Comparison of ENCODE assay signal across 20 cellular contexts in the genomic region with DNA sequence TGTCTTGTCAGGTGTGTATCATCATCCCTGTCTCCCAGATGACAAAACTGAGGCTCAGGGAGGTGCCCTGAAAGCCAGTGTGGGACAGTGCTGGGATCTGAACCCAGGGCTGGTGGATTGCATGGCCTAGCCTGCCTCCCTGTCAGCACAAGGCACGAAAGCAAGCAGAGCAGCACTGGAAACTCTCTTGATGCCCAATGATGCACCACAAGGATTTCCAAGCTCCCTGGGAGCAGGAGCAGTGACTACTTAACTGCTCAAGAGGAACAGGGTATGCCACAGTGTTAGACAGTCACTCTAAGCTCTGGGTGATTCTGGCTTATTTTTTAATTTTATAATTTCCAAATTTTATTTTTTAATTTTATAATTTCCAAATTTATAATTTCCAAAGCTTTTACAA. TPM values are rescaled to one million over a fixed set of nuclear protein-coding genes. Genes with fewer than 3 reads are reported as not detected.
A peak's percentile ranks its signal among the peaks of the same experiment; 100 is the strongest.
DNase-seq lines count a peak whose midpoint lies in the region; ATAC-seq, FAIRE-seq and TF ChIP-seq lines count a peak whose summit lies in the region.
"Had no signal": no experiment of that assay in that cellular context is flagged by ENCODE, and none has a peak within 500 bp of the region (broad histone marks: within the 10 kb centered on the region; RNA-seq: fewer than 3 reads in every experiment).

No MANE protein-coding gene starts in this region.

- H3K9ac ChIP-seq in IMR-90 (ENCODE audit: low read depth, low read length) (no peak overlapping the region), H1 (replicated peaks in 1 of 4; ENCODE audit: extremely low read depth in 1 of 4, low read depth in 3 of 4, low read length in 3 of 4) (no peak overlapping the region)

- no TSS peak for BruUV-seq in IMR-90 (replicated peaks; lab: Mats Ljungman, UMichigan)

- dilution Hi-C loops in IMR-90 (cut with HindIII; ENCODE audit: low sequenced_read_pairs, unreplicated experiment): no loop called here

- no peak overlapping the region for H4K5ac ChIP-seq in IMR-90 (ENCODE audit: low read depth, low read length)
- no peak overlapping the region for H4K5ac ChIP-seq in H1 (ENCODE audit: insufficient read length, low read depth, low read length)

- DNase-seq in AG04450 (ENCODE audit: low read depth, low spot score) (no peak), IMR-90 (no peak), H1 (ENCODE audit: low read depth in 1 of 2, low spot score in 2 of 2) (no peak), thyroid gland (peak; percentile 59 to 63), amygdala (lab: John Stamatoyannopoulos, UW) (no peak), NCI-H2029 (lab: John Stamatoyannopoulos, UW) (no peak)
- DNase-seq: BE2C; Caco-2; CD4-positive, alpha-beta T cell; DMS153; DMS79; GDM1; H7; HFFc6 had no signal

- no peak for TF ChIP-seq EP300 in H1 (IDR thresholded peaks at IDR 0.05; ENCODE audit: borderline replicate concordance in 1 of 2, low read depth in 2 of 2, low read length in 2 of 2)

- no peak overlapping the region for H2BK5ac ChIP-seq in IMR-90 (ENCODE audit: low read depth, low read length, poor library complexity, severe bottlenecking)
- no peak overlapping the region for H2BK5ac ChIP-seq in H1 (ENCODE audit: low read depth, low read length)

- H2AFZ ChIP-seq in IMR-90 (replicated peaks; ENCODE audit: low read length, poor library complexity): peak overlapping the region; percentile 13
- no peak overlapping the region for H2AFZ ChIP-seq in H1 (ENCODE audit: low read length)
- H2AFZ ChIP-seq: GM23338 had no signal

- peaks cover 32% of the 10 kb centered on the region for H3K9me1 ChIP-seq in IMR-90 (ENCODE audit: insufficient read depth, low read length)

- H3K4me1 ChIP-seq in IMR-90 (ENCODE audit: control insufficient read depth, insufficient read depth, low read length) (peaks cover 21% of the 10 kb centered on the region), H1 (replicated peaks in 1 of 4; ENCODE audit: control insufficient read depth in 3 of 4, insufficient read depth in 4 of 4, low read length in 3 of 4) (peaks cover 0 to 6% (median 2%) of the 10 kb centered on the region in 4 experiments; a peak in 4 of 7 replicates), thyroid gland (peaks cover 9 to 24% of the 10 kb centered on the region in 2 donors)

- TF ChIP-seq RAD21 in IMR-90 (IDR thresholded peaks at IDR 0.05; ENCODE audit: low read length) (no peak), H1 (IDR thresholded peaks at IDR 0.05 in 1 of 2, conservative IDR thresholded peaks at IDR 0.05 in 1 of 2; ENCODE audit: low read depth in 2 of 2, low read length in 2 of 2) (no peak)

- H4K20me1 ChIP-seq in IMR-90 (ENCODE audit: insufficient read depth, low read length) (peaks cover 88% of the 10 kb centered on the region), H1 (replicated peaks in 1 of 2; ENCODE audit: control insufficient read depth in 1 of 2, insufficient read depth in 2 of 2, low read length in 2 of 2) (peaks cover 2 to 14% of the 10 kb centered on the region in 2 experiments)

- H3K79me1 ChIP-seq in IMR-90 (ENCODE audit: low read depth in 1 of 2, low read length in 2 of 2) (peaks cover 22 to 77% of the 10 kb centered on the region in 2 experiments), H1 (ENCODE audit: low read depth, low read length) (peaks cover 13% of the 10 kb centered on the region)

- H3K18ac ChIP-seq in IMR-90 (ENCODE audit: low read depth, low read length): no peak overlapping the region
- H3K18ac ChIP-seq in H1 (ENCODE audit: extremely low read depth, low read length): peak overlapping the region; percentile 3; the same call in 1 of the 2 replicates

- peak overlapping the region; percentile 34 for H3K27ac ChIP-seq in AG04450 (ENCODE audit: low read depth, low read length)
- H3K27ac ChIP-seq in IMR-90 (ENCODE audit: insufficient read depth, low read length): no peak overlapping the region
- no peak overlapping the region for H3K27ac ChIP-seq in H1 (ENCODE audit: low read depth, low read length)
- peak overlapping the region in 1 of 3 donors; percentile 36 for H3K27ac ChIP-seq in thyroid gland
- H3K27ac ChIP-seq: C4-2B had no signal

- H3K23ac ChIP-seq in IMR-90 (ENCODE audit: low read depth, low read length) (peak overlapping the region; percentile 89), H1 (ENCODE audit: insufficient read length) (no peak overlapping the region)

- H3K4me2 ChIP-seq in IMR-90 (ENCODE audit: low read depth, low read length) (no peak overlapping the region), H1 (ENCODE audit: insufficient read depth in 1 of 2, low read depth in 2 of 2, low read length in 2 of 2) (no peak overlapping the region)
- H3K4me2 ChIP-seq: GM23338 had no signal

- TF ChIP-seq CTCF in AG04450 (IDR thresholded peaks at IDR 0.05; ENCODE audit: low read depth, low read length): no peak
- no peak for TF ChIP-seq CTCF in IMR-90 (conservative IDR thresholded peaks at IDR 0.05; ENCODE audit: low read depth, low read length)
- no peak for TF ChIP-seq CTCF in H1 (IDR thresholded peaks at IDR 0.05; ENCODE audit: control extremely low read depth in 1 of 3, insufficient read depth in 1 of 3, low read depth in 1 of 3, low read length in 3 of 3)
- no peak for TF ChIP-seq CTCF in thyroid gland (IDR thresholded peaks at IDR 0.05)

- no peak overlapping the region for H2BK120ac ChIP-seq in IMR-90 (ENCODE audit: low read depth, low read length)
- no peak overlapping the region for H2BK120ac ChIP-seq in H1 (replicated peaks; ENCODE audit: low read depth, low read length)

- in situ Hi-C loops in IMR-90 (cut with MboI; ENCODE audit: low sequenced_read_pairs): no loop called here

- no peaks in the 10 kb centered on the region for H3K23me2 ChIP-seq in H1 (ENCODE audit: low read depth, low read length)

- WGBS in IMR-90 (ENCODE audit: extremely low coverage in 2 of 2, insufficient read length in 1 of 2), 2 experiments: 100% methylated on average over 1 of the region's 1 CpG; no CpG with 5 or more reads in 1 of the 2 experiments
- WGBS in H1 (ENCODE audit: extremely low coverage in 1 of 2, insufficient coverage in 1 of 2, insufficient read length in 1 of 2, insufficient replicate concordance in 2 of 2, low coverage in 1 of 2, low lambda C conversion rate in 2 of 2, missing lambda C conversion rate in 1 of 2), 2 experiments: 100% methylated on average over 1 of the region's 1 CpG; no CpG with 5 or more reads in 1 of the 2 experiments
- WGBS in thyroid gland, 2 donors: 33 to 40% methylated on average over 1 of the region's 1 CpG

- no peak overlapping the region for H2BK15ac ChIP-seq in IMR-90 (ENCODE audit: low read depth, low read length)
- H2BK15ac ChIP-seq in H1 (ENCODE audit: low read length): no peak overlapping the region

- peaks cover 11 to 70% of the 10 kb centered on the region in 2 experiments; a peak in 3 of 4 replicates for H3K79me2 ChIP-seq in H1 (ENCODE audit: control insufficient read depth in 1 of 2, insufficient read depth in 2 of 2, low read length in 2 of 2)

- H4K8ac ChIP-seq in IMR-90 (ENCODE audit: low read depth in 2 of 2, low read length in 2 of 2) (no peak overlapping the region), H1 (ENCODE audit: extremely low read depth, insufficient read depth, low read length) (no peak overlapping the region)

- H3K14ac ChIP-seq in IMR-90 (replicated peaks; ENCODE audit: low read depth, low read length) (0 out of 2 replicates have a peak overlapping the region, but pooled peaks have one; percentile 30), H1 (ENCODE audit: insufficient read length) (no peak overlapping the region)

- H3K9me3 ChIP-seq in AG04450 (ENCODE audit: control insufficient read depth, insufficient read depth, low read length) (no peaks in the 10 kb centered on the region), IMR-90 (ENCODE audit: control insufficient read depth, insufficient read depth, low read length) (no peaks in the 10 kb centered on the region), H1 (ENCODE audit: insufficient read depth in 2 of 2, low read depth in 1 of 2, low read length in 1 of 2) (no peaks in the 10 kb centered on the region), thyroid gland (no peaks in the 10 kb centered on the region)
- H3K9me3 ChIP-seq: BE2C, Caco-2 had no signal

- H2BK20ac ChIP-seq in IMR-90 (ENCODE audit: low read depth, low read length) (no peak overlapping the region), H1 (ENCODE audit: low read length) (no peak overlapping the region)

- H2BK12ac ChIP-seq in H1 (ENCODE audit: low read depth, low read length): no peak overlapping the region

- no peak for ATAC-seq in IMR-90 (ENCODE audit: low read depth)
- ATAC-seq: GM23338, HCT116 had no signal

- peak overlapping the region; percentile 47; the same call in 1 of the 2 replicates for H3K4ac ChIP-seq in IMR-90 (ENCODE audit: low read depth, low read length)
- H3K4ac ChIP-seq in H1 (replicated peaks; ENCODE audit: insufficient read length, low read depth, low read length): no peak overlapping the region

- peak overlapping the region; percentile 60 for H2AK9ac ChIP-seq in IMR-90 (replicated peaks; ENCODE audit: low read depth, low read length, poor library complexity)

- intact Hi-C loops in IMR-90 (cut with micrococcal nuclease) (no loop called here), thyroid gland (cut with DNase I) (no loop called here)

- H4K91ac ChIP-seq in IMR-90 (ENCODE audit: insufficient read depth, low read depth, low read length) (no peak overlapping the region), H1 (replicated peaks; ENCODE audit: insufficient read length, low read length) (no peak overlapping the region)

- H3K56ac ChIP-seq in IMR-90 (ENCODE audit: extremely low read depth, insufficient read depth, low read length): no peak overlapping the region
- no peak overlapping the region for H3K56ac ChIP-seq in H1 (replicated peaks; ENCODE audit: insufficient read length, low read depth, low read length)

- H3K4me3 ChIP-seq in AG04450 (ENCODE audit: low read depth, low read length) (no peak overlapping the region), IMR-90 (ENCODE audit: insufficient read depth, low read depth, low read length) (no peak overlapping the region), H1 (ENCODE audit: extremely low read depth in 1 of 4, insufficient read depth in 2 of 4, low read depth in 3 of 4, low read length in 4 of 4) (no peak overlapping the region), thyroid gland (replicated peaks in 1 of 3) (no peak overlapping the region)
- H3K4me3 ChIP-seq: GM23338 had no signal

- POLR2A ChIA-PET in AG04450 (lab: Yijun Ruan, JAX) (interaction anchor here (0.7 kb wide), 1 partner anchor 25 kb away, joined by 9 read pairs; the partner anchor contains the start of gene RANGAP1), IMR-90 (lab: Charles Lee; ENCODE audit: unreplicated experiment) (no interaction called here), H1 (lab: Charles Lee; ENCODE audit: partially characterized antibody) (interaction anchor here (0.6 to 1.3 kb wide), 3 partner anchors 26 to 300 kb away, joined by 3 read pairs; partner anchors contain the start of gene TEF)

- H3K27me3 ChIP-seq in AG04450 (ENCODE audit: control insufficient read depth, insufficient read depth, low read length) (no peaks in the 10 kb centered on the region), IMR-90 (ENCODE audit: control insufficient read depth, insufficient read depth, low read length) (no peaks in the 10 kb centered on the region), H1 (replicated peaks in 1 of 4; ENCODE audit: control insufficient read depth in 3 of 4, extremely low read depth in 1 of 4, insufficient read depth in 3 of 4, low read length in 3 of 4) (no peaks in the 10 kb centered on the region), thyroid gland (no peaks in the 10 kb centered on the region)
- H3K27me3 ChIP-seq: BE2C had no signal

- H3K36me3 ChIP-seq in IMR-90 (ENCODE audit: control insufficient read depth, insufficient read depth, low read length) (peaks cover 24% of the 10 kb centered on the region), H1 (ENCODE audit: control insufficient read depth in 2 of 4, insufficient read depth in 4 of 4, low read length in 3 of 4) (peaks cover 0 to 6% (median under 1%) of the 10 kb centered on the region in 4 experiments; a peak in 1 of 8 replicates), thyroid gland (no peaks in the 10 kb centered on the region)

- no peak for TF ChIP-seq POLR2A in IMR-90 (IDR thresholded peaks at IDR 0.05; ENCODE audit: low read depth, low read length)
- TF ChIP-seq POLR2A in H1 (IDR thresholded peaks at IDR 0.05; ENCODE audit: control extremely low read depth in 1 of 2, low read depth in 2 of 2, low read length in 2 of 2): no peak
- TF ChIP-seq POLR2A in thyroid gland (IDR thresholded peaks at IDR 0.05): no peak

- no peak for FAIRE-seq in H1 (lab: Jason Lieb, UNC)
- FAIRE-seq: GM12892, GM18507, HTR-8/SVneo had no signal

- H2AK5ac ChIP-seq in IMR-90 (ENCODE audit: low read depth, low read length) (peak overlapping the region; percentile 56), H1 (ENCODE audit: low read depth, low read length) (no peak overlapping the region)

- CTCF ChIA-PET in AG04450 (lab: Charles Lee) (no interaction called here), IMR-90 (lab: Yijun Ruan, JAX) (no interaction called here), H1 (lab: Charles Lee; ENCODE audit: partially characterized antibody) (no interaction called here)

RNA-seq across cellular contexts. Expression of gene ZC3H7B, which starts 9.0 kb away (rescaled TPM):
- polyA plus RNA-seq in AG04450 (2011; rRNA removed): 55.3 and 68.7 TPM in 2 replicates
- polyA minus RNA-seq in AG04450 (2011; rRNA and poly(A)+ RNA removed): 55.6 and 71.7 TPM in 2 replicates
- total RNA-seq in IMR-90 (2012; rRNA removed): 35.6 and 37.6 TPM in 2 replicates
- polyA plus RNA-seq in IMR-90 (2012; rRNA removed): 72.3 and 81.6 TPM in 2 replicates
- 45.0 and 67.7 TPM in 2 replicates for polyA plus RNA-seq in IMR-90 (2012; cell fraction: cytosol; rRNA removed)
- 104 and 165 TPM in 2 replicates for polyA plus RNA-seq in IMR-90 (2012; cell fraction: nucleus; rRNA removed; ENCODE audit: low replicate concordance)
- total RNA-seq in H1 (2021; fragmentation: NEBNext Ultra II Directional; extraction: Animal tissue kit (Norgen Biotek cat#: 25700)): 77.3 and 78.6 TPM in 2 replicates
- polyA plus RNA-seq in H1 (2011; rRNA removed): 35.5 and 57.5 TPM in 2 replicates
- polyA plus RNA-seq in H1 (2011; cell fraction: cytosol; rRNA removed): 42.1 TPM
- 87.3 TPM for polyA plus RNA-seq in H1 (2011; cell fraction: nucleus; rRNA removed)
- polyA plus RNA-seq in H1 (2012, experiment 1 of 2): 41.9 to 56.5 TPM (median 51.0 TPM) in 4 replicates
- polyA plus RNA-seq in H1 (2012, experiment 2 of 2): 38.4 TPM
- 30.2 TPM for polyA plus RNA-seq in H1 (2013, experiment 1 of 2)
- 29.2 TPM for polyA plus RNA-seq in H1 (2013, experiment 2 of 2)
- polyA minus RNA-seq in H1 (2011; rRNA and poly(A)+ RNA removed): 29.4 and 36.8 TPM in 2 replicates
- 33.5 TPM for polyA minus RNA-seq in H1 (2011; cell fraction: cytosol; rRNA and poly(A)+ RNA removed)
- polyA minus RNA-seq in H1 (2011; cell fraction: nucleus; rRNA and poly(A)+ RNA removed): 25.9 TPM
- total RNA-seq in thyroid gland: 100 to 1,000 TPM in 1 of 4 donors, 10 to 100 TPM in 3; 77.7 to 100 (median 88.7) TPM

RNA-seq across cellular contexts. Expression of gene RANGAP1, which starts 24.3 kb away (rescaled TPM):
- polyA plus RNA-seq in AG04450 (2011; rRNA removed) (75.8 and 94.9 TPM in 2 replicates), IMR-90 (2012; rRNA removed) (148 and 165 TPM in 2 replicates), H1 (2011; rRNA removed) (121 and 190 TPM in 2 replicates)
- 89.5 and 115 TPM in 2 replicates for polyA minus RNA-seq in AG04450 (2011; rRNA and poly(A)+ RNA removed)
- total RNA-seq in IMR-90 (2012; rRNA removed) (71.2 and 74.4 TPM in 2 replicates), thyroid gland (10 to 100 TPM; 35.5 to 42.7 (median 38.8) TPM)
- polyA plus RNA-seq in IMR-90 (2012; cell fraction: cytosol; rRNA removed): 129 and 158 TPM in 2 replicates
- 168 and 358 TPM in 2 replicates for polyA plus RNA-seq in IMR-90 (2012; cell fraction: nucleus; rRNA removed; ENCODE audit: low replicate concordance)
- 171 and 176 TPM in 2 replicates for total RNA-seq in H1 (2021; fragmentation: NEBNext Ultra II Directional; extraction: Animal tissue kit (Norgen Biotek cat#: 25700))
- 168 TPM for polyA plus RNA-seq in H1 (2011; cell fraction: cytosol; rRNA removed)
- 215 TPM for polyA plus RNA-seq in H1 (2011; cell fraction: nucleus; rRNA removed)
- 115 to 161 TPM (median 143 TPM) in 4 replicates for polyA plus RNA-seq in H1 (2012, experiment 1 of 2)
- 150 TPM for polyA plus RNA-seq in H1 (2012, experiment 2 of 2)
- polyA plus RNA-seq in H1 (2013, experiment 1 of 2): 62.4 TPM
- 60.5 TPM for polyA plus RNA-seq in H1 (2013, experiment 2 of 2)
- polyA minus RNA-seq in H1 (2011; rRNA and poly(A)+ RNA removed): 105 and 127 TPM in 2 replicates
- polyA minus RNA-seq in H1 (2011; cell fraction: cytosol; rRNA and poly(A)+ RNA removed): 88.7 TPM
- 64.5 TPM for polyA minus RNA-seq in H1 (2011; cell fraction: nucleus; rRNA and poly(A)+ RNA removed)

Comparison
In these comparisons a context has a peak if more than half of its experiments do, and no peak if none do; other contexts are left out.
1. DNase-seq: peak in thyroid gland (2 of 2); none in AG04450 (single experiment), IMR-90 (single experiment), H1 (0 of 2), amygdala (0 of 56) and NCI-H2029 (single experiment).